In genomic region chr3:189466004-189466403, GRCh38 we compare ENCODE assay signal across 25 cellular contexts.
"Had no signal": no experiment of that assay in that cellular context is flagged by ENCODE, and none has a peak within 500 bp of the region (broad histone marks: within the 10 kb centered on the region; RNA-seq: fewer than 3 reads in every experiment).

No MANE protein-coding gene starts in this region.

- H3K4me3 ChIP-seq: adrenal gland, SJSA1 had no signal

- H3K27ac ChIP-seq: adrenal gland, SJSA1 had no signal

- ATAC-seq: activated CD8-positive, alpha-beta T cell treated with anti-CD3 and anti-CD28 coated beads, Interleukin-2, amount 10 ng/mL, durations not matched to agents 7 days and 5 days; Panc1; Right ventricle myocardium inferior; SK-N-SH treated with all-trans-retinoic acid at 6 μM for 48 hours; WTC11 had no signal

- H3K36me3 ChIP-seq: adrenal gland, SJSA1 had no signal

- H3K27me3 Mint-ChIP-seq: activated naive CD8-positive, alpha-beta T cell treated with anti-CD3 and anti-CD28 coated beads, Interleukin-2, amount 10 ng/mL, durations not matched to agents 7 days and 5 days had no signal

- H3K9me3 ChIP-seq: adrenal gland, SJSA1 had no signal

- DNase-seq: activated CD4-positive, alpha-beta T cell treated with anti-CD3 and anti-CD28 coated beads for 48 hours; activated CD4-positive, alpha-beta T cell treated with anti-CD3 and anti-CD28 coated beads, Interleukin-2, amount 50 U/mL, for 4 hours; activated CD4-positive, CD25-positive, alpha-beta regulatory T cell treated with anti-CD3 and anti-CD28 coated beads, Interleukin-2, amount 50 U/mL, for 72 hours; activated CD8-positive, alpha-beta memory T cell treated with anti-CD3 and anti-CD28 coated beads, Interleukin-2, amount 50 U/mL, for 48 hours; activated CD8-positive, alpha-beta T cell treated with anti-CD3 and anti-CD28 coated beads, Interleukin-2, amount 10 ng/mL, durations not matched to agents 7 days and 5 days; activated naive CD4-positive, alpha-beta T cell treated with anti-CD3 and anti-CD28 coated beads, Interleukin-2, amount 50 U/mL, for 16 hours; activated naive CD8-positive, alpha-beta T cell treated with anti-CD3 and anti-CD28 coated beads, Interleukin-2, amount 10 ng/mL, durations not matched to agents 7 days and 5 days; activated T-cell treated with anti-CD3 and anti-CD28 coated beads, Interleukin-2, amount 50 U/mL, for 1 hour; adrenal gland; anterior cingulate cortex; cerebellar nuclear complex; NCI-H1092; NCI-H1930; NCI-H2171; NCI-H226; NCI-H526; NCI-H82; OCI-M1; RPMI8226 had no signal

- H3K4me3 Mint-ChIP-seq: activated CD8-positive, alpha-beta T cell treated with anti-CD3 and anti-CD28 coated beads, Interleukin-2, amount 10 ng/mL, durations not matched to agents 7 days and 5 days; activated naive CD8-positive, alpha-beta T cell treated with anti-CD3 and anti-CD28 coated beads, Interleukin-2, amount 10 ng/mL, durations not matched to agents 7 days and 5 days; T-helper 1 cell treated with Interleukin-12 subunit alpha and Interleukin-12 subunit beta and Interleukin-4 antibody, amounts not matched to agents 30 μg/mL and 1 μg/mL, for 36 hours; WTC11 had no signal

- H3K36me3 Mint-ChIP-seq: activated naive CD8-positive, alpha-beta T cell treated with anti-CD3 and anti-CD28 coated beads, Interleukin-2, amount 10 ng/mL, durations not matched to agents 7 days and 5 days; WTC11 had no signal

- H3K4me1 Mint-ChIP-seq: activated naive CD8-positive, alpha-beta T cell treated with anti-CD3 and anti-CD28 coated beads, Interleukin-2, amount 10 ng/mL, durations not matched to agents 7 days and 5 days had no signal

- H3K4me1 ChIP-seq: adrenal gland, SJSA1 had no signal

- H3K9me3 Mint-ChIP-seq: activated naive CD8-positive, alpha-beta T cell treated with anti-CD3 and anti-CD28 coated beads, Interleukin-2, amount 10 ng/mL, durations not matched to agents 7 days and 5 days; T-helper 1 cell treated with Interleukin-12 subunit alpha and Interleukin-12 subunit beta and Interleukin-4 antibody, amounts not matched to agents 30 μg/mL and 1 μg/mL, for 36 hours; WTC11 had no signal

- H3K27ac Mint-ChIP-seq: activated CD8-positive, alpha-beta T cell treated with anti-CD3 and anti-CD28 coated beads, Interleukin-2, amount 10 ng/mL, durations not matched to agents 7 days and 5 days; activated naive CD8-positive, alpha-beta T cell treated with anti-CD3 and anti-CD28 coated beads, Interleukin-2, amount 10 ng/mL, durations not matched to agents 7 days and 5 days; T-helper 1 cell treated with Interleukin-12 subunit alpha and Interleukin-12 subunit beta and Interleukin-4 antibody, amounts not matched to agents 30 μg/mL and 1 μg/mL, for 36 hours; WTC11 had no signal

- H3K27me3 ChIP-seq: adrenal gland, SJSA1 had no signal
